7 cellular contexts compared by ENCODE assay signal in genomic region chr6:137094411-137095008, GRCh38. TPM values are rescaled to one million over a fixed set of nuclear protein-coding genes. Genes with fewer than 3 reads are reported as not detected.
DNase-seq lines count a peak whose midpoint lies in the region; ATAC-seq and TF ChIP-seq lines count a peak whose summit lies in the region.

No MANE protein-coding gene starts in this region.

- TF ChIP-seq POLR2A in esophagus muscularis mucosa (IDR thresholded peaks at IDR 0.05; ENCODE audit: low read depth) (no peak), suprapubic skin (IDR thresholded peaks at IDR 0.05) (no peak)

- no peak overlapping the region for H3K27ac ChIP-seq in OCI-LY1 (ENCODE audit: low read depth, low read length, poor library complexity, severe bottlenecking)
- no peak overlapping the region for H3K27ac ChIP-seq in esophagus muscularis mucosa (replicated peaks in 1 of 4)
- H3K27ac ChIP-seq in suprapubic skin = no peak overlapping the region

- no peaks in the 10 kb centered on the region for H3K9me3 ChIP-seq in OCI-LY1 (ENCODE audit: low read length)
- no peaks in the 10 kb centered on the region for H3K9me3 ChIP-seq in esophagus muscularis mucosa
- H3K9me3 ChIP-seq in suprapubic skin = no peaks in the 10 kb centered on the region

- H3K27me3 ChIP-seq in OCI-LY1 (ENCODE audit: insufficient read depth, low read length) (no peaks in the 10 kb centered on the region), esophagus muscularis mucosa (peaks cover 0 to 8% (median 0%) of the 10 kb centered on the region in 4 donors), suprapubic skin (peaks cover 3% of the 10 kb centered on the region)

- no peak overlapping the region; the same call in 1 of the 2 replicates for H3K4me2 ChIP-seq in OCI-LY1 (ENCODE audit: low read length)

- H3K4me1 ChIP-seq in OCI-LY1 (ENCODE audit: insufficient read depth, low read length, severe bottlenecking) (peaks cover 9% of the 10 kb centered on the region), esophagus muscularis mucosa (no peaks in the 10 kb centered on the region), suprapubic skin (peaks cover 8% of the 10 kb centered on the region)

- H3K4me1 Mint-ChIP-seq in natural killer cell = peaks cover 20 to 24% of the 10 kb centered on the region in 2 donors

- H3K27ac Mint-ChIP-seq in natural killer cell = peak overlapping the region; percentile 36 to 45

- H3K9ac ChIP-seq in OCI-LY1 (ENCODE audit: low read length) = no peak overlapping the region

- peaks cover 6 to 7% of the 10 kb centered on the region in 2 donors for H3K27me3 Mint-ChIP-seq in natural killer cell (ENCODE audit: low read depth in 2 of 2)

- DNase-seq in GM04503 (ENCODE audit: low read depth) (peak; percentile 19), activated T-cell treated with anti-CD3 and anti-CD28 coated beads for 24 hours (ENCODE audit: low read depth) (peak; percentile 25), esophagus muscularis mucosa (ENCODE audit: extremely low spot score) (no peak), natural killer cell (peak; percentile 30), suprapubic skin (ENCODE audit: low spot score in 2 of 2) (peak in 1 of 2 donors; percentile 76)

- intact Hi-C loops in esophagus muscularis mucosa (cut with DNase I) (loop anchor here (2.0 to 5.0 kb wide), 2 partner anchors 220 to 548 kb away; no protein-coding TSS in a partner anchor), natural killer cell (cut with micrococcal nuclease) (loop anchor here (1.0 to 5.0 kb wide), 6 partner anchors 63 to 547 kb away; no protein-coding TSS in a partner anchor)

- H4K20me1 ChIP-seq in OCI-LY1 (ENCODE audit: insufficient read depth, low read length) = no peaks in the 10 kb centered on the region

- WGBS in esophagus muscularis mucosa = 38% methylated on average over 5 of the region's 5 CpGs
- WGBS in suprapubic skin = 38% methylated on average over 5 of the region's 5 CpGs

- 0 out of 2 replicates have a peak overlapping the region, but pooled peaks have one; percentile 28 for H2AFZ ChIP-seq in OCI-LY1 (ENCODE audit: low read length)

- no peaks in the 10 kb centered on the region for H3K9me2 ChIP-seq in OCI-LY1 (ENCODE audit: low read depth, low read length)

- peak; percentile 31 for ATAC-seq in HG03520 (IDR thresholded peaks at IDR 0.05; ENCODE audit: unreplicated experiment)
- ATAC-seq in natural killer cell = peak; percentile 73 to 85 (median 84)

- H3K36me3 Mint-ChIP-seq in natural killer cell = no peaks in the 10 kb centered on the region

- TF ChIP-seq EP300 in esophagus muscularis mucosa (IDR thresholded peaks at IDR 0.05) = no peak
- TF ChIP-seq EP300 in suprapubic skin (IDR thresholded peaks at IDR 0.05) = no peak

- no peaks in the 10 kb centered on the region for H3K79me2 ChIP-seq in OCI-LY1 (ENCODE audit: insufficient read depth, low read length)

- no peaks in the 10 kb centered on the region for H3F3A ChIP-seq in OCI-LY1 (ENCODE audit: insufficient read depth, low read length)

- no peaks in the 10 kb centered on the region for H3K9me3 Mint-ChIP-seq in natural killer cell

- TF ChIP-seq CTCF in OCI-LY1 (IDR thresholded peaks at IDR 0.05; ENCODE audit: low read length) (peak; percentile 79), esophagus muscularis mucosa (IDR thresholded peaks at IDR 0.05) (peak; percentile 61 to 82 (median 76)), natural killer cell (IDR thresholded peaks at IDR 0.05) (peak; percentile 80), suprapubic skin (IDR thresholded peaks at IDR 0.05) (peak; percentile 60 to 73)

- H3K36me3 ChIP-seq in OCI-LY1 (ENCODE audit: insufficient read depth, low read length) = no peaks in the 10 kb centered on the region
- H3K36me3 ChIP-seq in esophagus muscularis mucosa = no peaks in the 10 kb centered on the region
- no peaks in the 10 kb centered on the region for H3K36me3 ChIP-seq in suprapubic skin

- H3K4me3 ChIP-seq in OCI-LY1 (ENCODE audit: low read depth, low read length, poor library complexity, severe bottlenecking) = no peak overlapping the region
- no peak overlapping the region for H3K4me3 ChIP-seq in esophagus muscularis mucosa
- H3K4me3 ChIP-seq in suprapubic skin = no peak overlapping the region

- peak overlapping the region; percentile 68 for H3K4me3 Mint-ChIP-seq in natural killer cell

RNA-seq across cellular contexts. Expression of gene IL20RA, which starts 49.7 kb away (rescaled TPM):
- total RNA-seq in esophagus muscularis mucosa (1 to 10 TPM; 1.6 to 5.0 (median 2.2) TPM), natural killer cell (not detected), suprapubic skin (10 to 100 TPM; 64.4 to 88.8 (median 72.2) TPM)

Comparison
In these comparisons a context has a peak if more than half of its experiments do, and no peak if none do; other contexts are left out.
1. RNA of gene IL20RA, which starts 49.7 kb away (total RNA-seq): 64.4 to 88.8 TPM in suprapubic skin; 1.6 to 5.0 TPM in esophagus muscularis mucosa and not detected in natural killer cell; every median in the first group is over 10 times any median in the second.
2. Peak in every context shown above with its lines, with median percentiles within 50 percentile points of each other: CTCF ChIP-seq.